ENCODE assay signal across 1 cellular context in the genomic region with DNA sequence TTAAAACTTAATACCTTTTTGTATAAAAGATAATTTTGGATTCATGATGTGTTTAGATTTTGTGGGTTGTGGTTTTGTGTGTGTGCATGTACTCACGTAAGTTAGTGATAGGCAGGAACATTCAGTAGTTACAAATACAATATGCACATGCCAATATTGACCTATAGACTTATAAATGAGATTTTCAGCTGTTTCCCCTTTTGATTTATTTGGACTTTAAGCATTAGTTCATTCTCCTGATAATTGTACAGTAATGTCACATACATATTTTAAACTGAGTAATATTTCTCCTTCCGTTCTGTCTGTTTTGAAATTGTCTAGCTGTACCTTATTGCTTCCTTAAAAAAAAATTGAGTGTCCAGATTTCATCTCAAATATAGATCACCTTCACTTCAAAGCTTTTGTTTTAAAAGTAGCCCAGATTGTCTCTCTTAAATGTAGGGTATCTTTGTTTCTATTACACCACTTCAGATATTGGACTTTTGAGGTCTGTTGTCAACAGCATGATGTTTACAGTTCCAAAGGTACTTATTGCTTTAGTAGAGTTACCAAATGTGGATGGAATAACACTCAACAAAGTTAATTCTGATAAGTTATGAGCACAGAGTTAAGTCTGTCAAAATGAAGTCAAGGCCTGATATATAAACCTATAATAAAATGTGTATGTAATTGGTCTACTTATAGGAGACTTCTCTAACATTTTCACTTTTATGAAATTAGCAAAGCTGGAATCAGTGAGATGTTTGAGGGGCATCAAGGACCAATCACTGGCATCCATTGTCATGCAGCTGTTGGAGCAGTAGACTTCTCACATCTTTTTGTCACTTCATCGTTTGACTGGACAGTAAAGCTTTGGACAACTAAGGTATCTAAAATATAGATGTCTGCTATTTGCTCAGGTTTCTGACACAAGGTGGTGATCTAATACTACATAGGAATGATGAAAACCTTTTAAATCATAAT.
TF ChIP-seq lines count a peak whose summit lies in the region.

No MANE protein-coding gene starts in this region.

TF ChIP-seq in liver, 16 proteins besides CTCF, POLR2A, EP300 and RAD21 (continued from another document):
- TF ChIP-seq, protein P1, sequence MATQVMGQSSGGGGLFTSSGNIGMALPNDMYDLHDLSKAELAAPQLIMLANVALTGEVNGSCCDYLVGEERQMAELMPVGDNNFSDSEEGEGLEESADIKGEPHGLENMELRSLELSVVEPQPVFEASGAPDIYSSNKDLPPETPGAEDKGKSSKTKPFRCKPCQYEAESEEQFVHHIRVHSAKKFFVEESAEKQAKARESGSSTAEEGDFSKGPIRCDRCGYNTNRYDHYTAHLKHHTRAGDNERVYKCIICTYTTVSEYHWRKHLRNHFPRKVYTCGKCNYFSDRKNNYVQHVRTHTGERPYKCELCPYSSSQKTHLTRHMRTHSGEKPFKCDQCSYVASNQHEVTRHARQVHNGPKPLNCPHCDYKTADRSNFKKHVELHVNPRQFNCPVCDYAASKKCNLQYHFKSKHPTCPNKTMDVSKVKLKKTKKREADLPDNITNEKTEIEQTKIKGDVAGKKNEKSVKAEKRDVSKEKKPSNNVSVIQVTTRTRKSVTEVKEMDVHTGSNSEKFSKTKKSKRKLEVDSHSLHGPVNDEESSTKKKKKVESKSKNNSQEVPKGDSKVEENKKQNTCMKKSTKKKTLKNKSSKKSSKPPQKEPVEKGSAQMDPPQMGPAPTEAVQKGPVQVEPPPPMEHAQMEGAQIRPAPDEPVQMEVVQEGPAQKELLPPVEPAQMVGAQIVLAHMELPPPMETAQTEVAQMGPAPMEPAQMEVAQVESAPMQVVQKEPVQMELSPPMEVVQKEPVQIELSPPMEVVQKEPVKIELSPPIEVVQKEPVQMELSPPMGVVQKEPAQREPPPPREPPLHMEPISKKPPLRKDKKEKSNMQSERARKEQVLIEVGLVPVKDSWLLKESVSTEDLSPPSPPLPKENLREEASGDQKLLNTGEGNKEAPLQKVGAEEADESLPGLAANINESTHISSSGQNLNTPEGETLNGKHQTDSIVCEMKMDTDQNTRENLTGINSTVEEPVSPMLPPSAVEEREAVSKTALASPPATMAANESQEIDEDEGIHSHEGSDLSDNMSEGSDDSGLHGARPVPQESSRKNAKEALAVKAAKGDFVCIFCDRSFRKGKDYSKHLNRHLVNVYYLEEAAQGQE (IDR thresholded peaks at IDR 0.05) = peak; percentile 71
- TF ChIP-seq, protein P2, sequence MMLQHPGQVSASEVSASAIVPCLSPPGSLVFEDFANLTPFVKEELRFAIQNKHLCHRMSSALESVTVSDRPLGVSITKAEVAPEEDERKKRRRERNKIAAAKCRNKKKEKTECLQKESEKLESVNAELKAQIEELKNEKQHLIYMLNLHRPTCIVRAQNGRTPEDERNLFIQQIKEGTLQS (IDR thresholded peaks at IDR 0.05) = peak; percentile 68
- TF ChIP-seq HNF4A (conservative IDR thresholded peaks at IDR 0.05) = peak; percentile 99 to 100
- TF ChIP-seq TAF1 (conservative IDR thresholded peaks at IDR 0.05) = no peak
- TF ChIP-seq SP1 (IDR thresholded peaks at IDR 0.05) = peak; percentile 93
- TF ChIP-seq RXRA (IDR thresholded peaks at IDR 0.05) = peak; percentile 64 to 71
- peak in 1 of 2 donors; percentile 54 for TF ChIP-seq EGR1 (IDR thresholded peaks at IDR 0.05; ENCODE audit: low read depth in 2 of 2)
- TF ChIP-seq GABPA (IDR thresholded peaks at IDR 0.05 in 1 of 2, conservative IDR thresholded peaks at IDR 0.05 in 1 of 2) = peak in 1 of 2 donors; percentile 42
- peak; percentile 99 for TF ChIP-seq FOXA2 (IDR thresholded peaks at IDR 0.05)
- TF ChIP-seq FOXA1 (IDR thresholded peaks at IDR 0.05) = peak; percentile 99
- TF ChIP-seq, protein P3, sequence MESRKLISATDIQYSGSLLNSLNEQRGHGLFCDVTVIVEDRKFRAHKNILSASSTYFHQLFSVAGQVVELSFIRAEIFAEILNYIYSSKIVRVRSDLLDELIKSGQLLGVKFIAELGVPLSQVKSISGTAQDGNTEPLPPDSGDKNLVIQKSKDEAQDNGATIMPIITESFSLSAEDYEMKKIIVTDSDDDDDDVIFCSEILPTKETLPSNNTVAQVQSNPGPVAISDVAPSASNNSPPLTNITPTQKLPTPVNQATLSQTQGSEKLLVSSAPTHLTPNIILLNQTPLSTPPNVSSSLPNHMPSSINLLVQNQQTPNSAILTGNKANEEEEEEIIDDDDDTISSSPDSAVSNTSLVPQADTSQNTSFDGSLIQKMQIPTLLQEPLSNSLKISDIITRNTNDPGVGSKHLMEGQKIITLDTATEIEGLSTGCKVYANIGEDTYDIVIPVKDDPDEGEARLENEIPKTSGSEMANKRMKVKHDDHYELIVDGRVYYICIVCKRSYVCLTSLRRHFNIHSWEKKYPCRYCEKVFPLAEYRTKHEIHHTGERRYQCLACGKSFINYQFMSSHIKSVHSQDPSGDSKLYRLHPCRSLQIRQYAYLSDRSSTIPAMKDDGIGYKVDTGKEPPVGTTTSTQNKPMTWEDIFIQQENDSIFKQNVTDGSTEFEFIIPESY (IDR thresholded peaks at IDR 0.05) = peak; percentile 73
- peak; percentile 92 for TF ChIP-seq HNF4G (IDR thresholded peaks at IDR 0.05)
- TF ChIP-seq, protein P4, sequence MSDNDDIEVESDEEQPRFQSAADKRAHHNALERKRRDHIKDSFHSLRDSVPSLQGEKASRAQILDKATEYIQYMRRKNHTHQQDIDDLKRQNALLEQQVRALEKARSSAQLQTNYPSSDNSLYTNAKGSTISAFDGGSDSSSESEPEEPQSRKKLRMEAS (IDR thresholded peaks at IDR 0.05) = peak; percentile 60
